In the genomic region with DNA sequence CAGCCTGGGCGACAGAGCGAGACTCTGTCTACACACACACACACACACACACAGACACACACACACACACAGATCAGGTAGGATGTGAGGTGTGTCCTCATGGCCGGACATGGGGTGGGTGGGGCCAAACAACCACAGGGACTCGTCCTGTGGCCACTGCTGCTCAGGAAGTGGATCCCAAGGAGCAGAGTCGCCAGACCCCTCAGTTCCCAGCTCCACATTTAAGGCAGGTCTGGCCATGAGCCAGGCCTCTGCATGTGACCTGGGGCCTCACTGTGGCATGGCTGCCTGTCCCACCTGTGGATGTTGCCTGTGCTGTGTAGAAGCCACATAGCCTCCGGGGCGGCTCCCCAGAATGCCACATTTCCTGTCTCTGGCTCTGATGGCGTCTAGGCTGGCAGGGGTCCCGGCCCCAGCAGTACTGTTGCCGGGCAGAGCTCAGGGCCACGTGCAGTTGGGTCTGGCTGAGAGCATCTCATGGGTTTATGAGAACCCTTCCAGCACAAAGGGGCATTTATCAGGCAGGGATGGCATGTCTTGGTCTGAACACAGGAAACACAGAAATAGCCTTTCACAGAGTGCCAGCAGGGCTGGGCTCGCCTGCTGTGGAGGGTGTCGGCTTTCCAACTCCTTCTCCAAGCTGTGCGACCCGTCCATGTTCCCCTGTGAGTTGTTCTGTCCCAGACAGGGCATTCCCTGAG, we compare ENCODE assay signal across 9 cellular contexts. TPM values are rescaled to one million over a fixed set of nuclear protein-coding genes. Genes with fewer than 3 reads are reported as not detected.
DNase-seq lines count a peak whose midpoint lies in the region; ATAC-seq, FAIRE-seq and TF ChIP-seq lines count a peak whose summit lies in the region.
"Had no signal": no experiment of that assay in that cellular context is flagged by ENCODE, and none has a peak within 500 bp of the region (broad histone marks: within the 10 kb centered on the region; RNA-seq: fewer than 3 reads in every experiment).

No MANE protein-coding gene starts in this region.

- H3K9ac ChIP-seq in colonic mucosa (ENCODE audit: low read depth in 2 of 2, low read length in 2 of 2), result no peak overlapping the region

- peak overlapping the region; percentile 60 for H3K4me3 Mint-ChIP-seq in activated CD4-positive, alpha-beta T cell treated with anti-CD3 and anti-CD28 coated beads, Interleukin-2, amount 10 ng/mL, durations not matched to agents 24 days and 14 days

- 60 to 66% methylated on average over 15 of the region's 15 CpGs for WGBS in pancreas, 2 donors

- H3K4me1 Mint-ChIP-seq in activated CD4-positive, alpha-beta T cell treated with anti-CD3 and anti-CD28 coated beads, Interleukin-2, amount 10 ng/mL, durations not matched to agents 24 days and 14 days, result peaks cover 41% of the 10 kb centered on the region

- no peak for TF ChIP-seq EP300 in Ishikawa (IDR thresholded peaks at IDR 0.05; ENCODE audit: borderline replicate concordance)

- no peaks in the 10 kb centered on the region for H3K27me3 Mint-ChIP-seq in activated CD4-positive, alpha-beta T cell treated with anti-CD3 and anti-CD28 coated beads, Interleukin-2, amount 10 ng/mL, durations not matched to agents 24 days and 14 days

- DNase-seq in activated CD4-positive, alpha-beta T cell treated with anti-CD3 and anti-CD28 coated beads, Interleukin-2, amount 10 ng/mL, durations not matched to agents 24 days and 14 days, result peak; percentile 85
- DNase-seq in colonic mucosa (peak; percentile 58), pancreas (peak in 2 of 6 donors; percentile 35 to 70)

- H3K27ac Mint-ChIP-seq in activated CD4-positive, alpha-beta T cell treated with anti-CD3 and anti-CD28 coated beads, Interleukin-2, amount 10 ng/mL, durations not matched to agents 24 days and 14 days, result peak overlapping the region; percentile 96

- no peaks in the 10 kb centered on the region for H3K27me3 ChIP-seq in colonic mucosa
- no peaks in the 10 kb centered on the region for H3K27me3 ChIP-seq in pancreas

- no peaks in the 10 kb centered on the region for H3K9me3 ChIP-seq in colonic mucosa
- H3K9me3 ChIP-seq in pancreas, result no peaks in the 10 kb centered on the region

- H3K36me3 ChIP-seq in colonic mucosa (no peaks in the 10 kb centered on the region), pancreas (no peaks in the 10 kb centered on the region)

- H3K4me3 ChIP-seq in colonic mucosa (no peak overlapping the region), pancreas (no peak overlapping the region)

- peaks cover 10% of the 10 kb centered on the region for H3K9me3 Mint-ChIP-seq in activated CD4-positive, alpha-beta T cell treated with anti-CD3 and anti-CD28 coated beads, Interleukin-2, amount 10 ng/mL, durations not matched to agents 24 days and 14 days

- ATAC-seq in pancreas (peak; percentile 44 to 72 (median 58)), HG02678 (IDR thresholded peaks at IDR 0.05; ENCODE audit: unreplicated experiment) (no peak), GM19023 (IDR thresholded peaks at IDR 0.05; ENCODE audit: unreplicated experiment) (no peak), GM21367 (IDR thresholded peaks at IDR 0.05; ENCODE audit: unreplicated experiment) (no peak), HG02571 (IDR thresholded peaks at IDR 0.05; ENCODE audit: unreplicated experiment) (no peak)

- no peak for TF ChIP-seq RAD21 in Ishikawa (IDR thresholded peaks at IDR 0.05; ENCODE audit: low read depth)

- FAIRE-seq in pancreas (lab: Jason Lieb, UNC), result no peak
- FAIRE-seq: endometrium had no signal

- peaks cover 29% of the 10 kb centered on the region for H3K36me3 Mint-ChIP-seq in activated CD4-positive, alpha-beta T cell treated with anti-CD3 and anti-CD28 coated beads, Interleukin-2, amount 10 ng/mL, durations not matched to agents 24 days and 14 days (ENCODE audit: low read depth)

- H3K27ac ChIP-seq in colonic mucosa (no peak overlapping the region), pancreas (peak overlapping the region in 2 of 4 donors; percentile 19 to 22)

- intact Hi-C loops in activated CD4-positive, alpha-beta T cell treated with anti-CD3 and anti-CD28 coated beads, Interleukin-2, amount 10 ng/mL, durations not matched to agents 24 days and 14 days (cut with micrococcal nuclease), result no loop called here
- intact Hi-C loops in colonic mucosa (cut with DNase I) (no loop called here), pancreas (cut with DNase I) (no loop called here)

- no peak for TF ChIP-seq CTCF in colonic mucosa (IDR thresholded peaks at IDR 0.05)
- TF ChIP-seq CTCF in pancreas (IDR thresholded peaks at IDR 0.05), result no peak

- H3K4me1 ChIP-seq in colonic mucosa, result no peaks in the 10 kb centered on the region
- no peaks in the 10 kb centered on the region for H3K4me1 ChIP-seq in pancreas

TF ChIP-seq in Ishikawa, 13 proteins besides CTCF, POLR2A, EP300 and RAD21:
- TF ChIP-seq CEBPB (IDR thresholded peaks at IDR 0.05) (no peak), TCF12 (IDR thresholded peaks at IDR 0.05; ENCODE audit: low read depth) (peak; percentile 54; the same call in 1 of the 2 replicates), TEAD4 (IDR thresholded peaks at IDR 0.05) (no peak), NFIC (IDR thresholded peaks at IDR 0.05) (0 out of 2 replicates have a peak, but pooled peaks have one; percentile 33), YY1 (IDR thresholded peaks at IDR 0.05; ENCODE audit: low read depth) (no peak), CREB1 (IDR thresholded peaks at IDR 0.05; ENCODE audit: low read depth) (no peak), USF1 (IDR thresholded peaks at IDR 0.05) (peak; percentile 69; the same call in 1 of the 2 replicates), ZBTB7A (IDR thresholded peaks at IDR 0.05; ENCODE audit: low read depth) (no peak)
- TF ChIP-seq, protein P1, sequence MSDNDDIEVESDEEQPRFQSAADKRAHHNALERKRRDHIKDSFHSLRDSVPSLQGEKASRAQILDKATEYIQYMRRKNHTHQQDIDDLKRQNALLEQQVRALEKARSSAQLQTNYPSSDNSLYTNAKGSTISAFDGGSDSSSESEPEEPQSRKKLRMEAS (IDR thresholded peaks at IDR 0.05), result peak; percentile 38; the same call in 1 of the 2 replicates

RNA-seq across cellular contexts. Expression of gene NINJ1, which starts 9.9 kb away (rescaled TPM):
- 103 and 110 TPM in 2 replicates for total RNA-seq in activated CD4-positive, alpha-beta T cell treated with anti-CD3 and anti-CD28 coated beads, Interleukin-2, amount 10 ng/mL, durations not matched to agents 24 days and 14 days
- 10 to 100 TPM; 24.5 to 29.4 TPM for total RNA-seq in colonic mucosa
- 10 to 100 TPM; 15.6 to 33.2 (median 19.3) TPM for total RNA-seq in pancreas
- 10 to 100 TPM; 26.2 to 28.1 TPM for polyA plus RNA-seq in pancreas

RNA-seq across cellular contexts. Expression of gene WNK2, which starts 40.0 kb away (rescaled TPM):
- total RNA-seq in activated CD4-positive, alpha-beta T cell treated with anti-CD3 and anti-CD28 coated beads, Interleukin-2, amount 10 ng/mL, durations not matched to agents 24 days and 14 days, result 2.7 and 4.0 TPM in 2 replicates
- 100 to 1,000 TPM; 161 to 238 TPM for total RNA-seq in colonic mucosa
- 100 to 1,000 TPM in 1 of 6 donors, 10 to 100 TPM in 5; 53.5 to 114 (median 89.4) TPM for total RNA-seq in pancreas
- polyA plus RNA-seq in pancreas, result 100 to 1,000 TPM in 1 of 2 donors, 10 to 100 TPM in 1; 77.4 to 121 TPM

RNA-seq across cellular contexts. Expression of gene CARD19, which starts 48.0 kb away (rescaled TPM):
- total RNA-seq in activated CD4-positive, alpha-beta T cell treated with anti-CD3 and anti-CD28 coated beads, Interleukin-2, amount 10 ng/mL, durations not matched to agents 24 days and 14 days, result 44.0 TPM in 2 replicates
- total RNA-seq in colonic mucosa (10 to 100 TPM; 48.6 to 56.3 TPM), pancreas (10 to 100 TPM in 1 of 6 donors, 1 to 10 TPM in 5; 4.3 to 11.0 (median 7.0) TPM)
- polyA plus RNA-seq in pancreas, result 10 to 100 TPM; 15.7 to 20.4 TPM

Comparison
In these comparisons a context has a peak if more than half of its experiments do, and no peak if none do; other contexts are left out.
1. ATAC-seq: peak in pancreas (4 of 4); none in HG02678 (single experiment), GM19023 (single experiment), GM21367 (single experiment) and HG02571 (single experiment).
2. RNA of gene WNK2, which starts 40.0 kb away (total RNA-seq): 161 to 238 TPM in colonic mucosa and 53.5 to 114 TPM in pancreas; 2.7 to 4.0 TPM in activated CD4-positive, alpha-beta T cell treated with anti-CD3 and anti-CD28 coated beads, Interleukin-2, amount 10 ng/mL, durations not matched to agents 24 days and 14 days; every median in the first group is over 10 times any median in the second.